ENCODE assay signal across 9 cellular contexts in the genomic region with DNA sequence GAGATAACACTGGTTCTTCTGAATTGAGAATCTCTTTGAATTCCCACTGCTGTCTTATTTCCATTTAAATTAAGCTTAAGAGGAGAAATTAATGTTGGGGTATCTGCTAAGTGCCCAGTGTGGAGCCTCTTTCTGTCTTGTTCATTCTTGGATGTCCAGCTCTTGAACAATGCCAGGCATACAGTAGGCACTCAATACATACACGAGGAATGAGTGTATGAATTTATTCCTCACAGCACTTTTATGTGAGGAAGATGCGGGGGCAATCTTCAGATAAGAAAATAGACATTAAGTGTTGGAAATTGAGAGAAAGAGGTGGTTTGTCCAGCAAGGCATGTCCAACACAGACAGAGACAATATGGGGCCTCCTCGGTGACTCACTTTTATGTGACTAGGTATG. TPM values are rescaled to one million over a fixed set of nuclear protein-coding genes. Genes with fewer than 3 reads are reported as not detected.
A peak's percentile ranks its signal among the peaks of the same experiment; 100 is the strongest.
DNase-seq lines count a peak whose midpoint lies in the region; ATAC-seq and TF ChIP-seq lines count a peak whose summit lies in the region.
"Had no signal": no experiment of that assay in that cellular context is flagged by ENCODE, and none has a peak within 500 bp of the region (broad histone marks: within the 10 kb centered on the region; RNA-seq: fewer than 3 reads in every experiment).

No MANE protein-coding gene starts in this region.

- peak overlapping the region; percentile 95 for H2BK120ac ChIP-seq in trophoblast cell (ENCODE audit: insufficient read depth, low read length, poor library complexity)

- peak overlapping the region; percentile 91 for H4K91ac ChIP-seq in trophoblast cell (ENCODE audit: low read depth, low read length)

- H2AK5ac ChIP-seq in trophoblast cell (ENCODE audit: low read length): peak overlapping the region; percentile 52

- H3K36me3 Mint-ChIP-seq in Caco-2 (ENCODE audit: insufficient read depth, unreplicated experiment): peaks cover 6% of the 10 kb centered on the region
- H3K36me3 Mint-ChIP-seq in endodermal cell (ENCODE audit: low read depth): no peaks in the 10 kb centered on the region
- no peaks in the 10 kb centered on the region for H3K36me3 Mint-ChIP-seq in endothelial cell (ENCODE audit: low read depth, unreplicated experiment)

- H3K4ac ChIP-seq in trophoblast cell (ENCODE audit: low read depth, low read length): no peak overlapping the region

- no peak overlapping the region for H3K23ac ChIP-seq in trophoblast cell (ENCODE audit: low read length)

- H4K12ac ChIP-seq in trophoblast cell (ENCODE audit: low read depth, low read length): no peak overlapping the region

- no peak overlapping the region for H3K9ac ChIP-seq in endodermal cell (ENCODE audit: extremely low read depth, low read length, poor library complexity, severe bottlenecking)
- H3K9ac ChIP-seq in trophoblast cell (ENCODE audit: low read length): no peak overlapping the region
- no peak overlapping the region for H3K9ac ChIP-seq in Karpas-422 (ENCODE audit: low read length)

- H3K9me2 ChIP-seq in Karpas-422 (replicated peaks; ENCODE audit: insufficient read depth, low read length): no peaks in the 10 kb centered on the region

- peaks cover 33% of the 10 kb centered on the region for H3K4me1 ChIP-seq in Caco-2
- peaks cover 0 to 8% (median 2%) of the 10 kb centered on the region in 4 donors for H3K4me1 ChIP-seq in Peyer's patch
- H3K4me1 ChIP-seq in endodermal cell (ENCODE audit: control insufficient read depth, insufficient read depth, low read length): no peaks in the 10 kb centered on the region
- peaks cover 18 to 22% of the 10 kb centered on the region in 2 experiments for H3K4me1 ChIP-seq in trophoblast cell (ENCODE audit: control insufficient read depth in 1 of 2, insufficient read depth in 2 of 2, low read length in 2 of 2)
- H3K4me1 ChIP-seq in Karpas-422 (ENCODE audit: low read length): no peaks in the 10 kb centered on the region

- H3K27me3 ChIP-seq in Caco-2 (replicated peaks; ENCODE audit: control insufficient read depth, insufficient read depth, low read length) (no peaks in the 10 kb centered on the region), Peyer's patch (no peaks in the 10 kb centered on the region), endodermal cell (ENCODE audit: control insufficient read depth, insufficient read depth, low read length, poor library complexity, severe bottlenecking) (peaks cover 15% of the 10 kb centered on the region), trophoblast cell (ENCODE audit: insufficient read depth, low read length) (no peaks in the 10 kb centered on the region), Karpas-422 (ENCODE audit: low read length) (no peaks in the 10 kb centered on the region)

- TF ChIP-seq CTCF in Caco-2 (IDR thresholded peaks at IDR 0.05; ENCODE audit: insufficient read depth in 1 of 2, low read depth in 1 of 2, low read length in 1 of 2, severe bottlenecking in 1 of 2, unreplicated experiment in 1 of 2): no peak
- no peak for TF ChIP-seq CTCF in Peyer's patch (IDR thresholded peaks at IDR 0.05)
- no peak for TF ChIP-seq CTCF in endodermal cell (conservative IDR thresholded peaks at IDR 0.05)
- no peak for TF ChIP-seq CTCF in endothelial cell (IDR thresholded peaks at IDR 0.05; ENCODE audit: unreplicated experiment)

- peaks cover 23% of the 10 kb centered on the region for H3K79me1 ChIP-seq in trophoblast cell (ENCODE audit: low read length)

- TF ChIP-seq POLR2A in Peyer's patch (IDR thresholded peaks at IDR 0.05): no peak

- H3K27ac ChIP-seq in Peyer's patch (peak overlapping the region in 3 of 4 donors; percentile 62 to 76 (median 66)), endodermal cell (ENCODE audit: low read depth, low read length) (no peak overlapping the region), trophoblast cell (ENCODE audit: low read depth, low read length) (peak overlapping the region; percentile 94), Karpas-422 (ENCODE audit: low read length) (no peak overlapping the region)

- peak overlapping the region; percentile 99 for H2BK12ac ChIP-seq in trophoblast cell (ENCODE audit: low read length)

- 96 to 100% methylated on average over 3 of the region's 3 CpGs for WGBS in endodermal cell (ENCODE audit: insufficient coverage in 1 of 2, insufficient read length in 1 of 2), 2 experiments
- WGBS in trophoblast cell (ENCODE audit: extremely low coverage, insufficient coverage, insufficient read length): no CpG with 5 or more reads among the region's 3 CpGs

- H3K14ac ChIP-seq in trophoblast cell (ENCODE audit: low read length): peak overlapping the region; percentile 96

- BruUV-seq in Caco-2 (replicated peaks; lab: Mats Ljungman, UMichigan): TSS peak; percentile 87

- H3K27me3 Mint-ChIP-seq in Caco-2 (ENCODE audit: insufficient read depth, unreplicated experiment) (no peaks in the 10 kb centered on the region), endodermal cell (ENCODE audit: insufficient read depth) (peaks cover 36% of the 10 kb centered on the region), endothelial cell (ENCODE audit: unreplicated experiment) (peaks cover 4% of the 10 kb centered on the region)

- H3K9me3 ChIP-seq in Caco-2 (no peaks in the 10 kb centered on the region), Peyer's patch (no peaks in the 10 kb centered on the region), endodermal cell (ENCODE audit: control insufficient read depth, low read length) (no peaks in the 10 kb centered on the region), trophoblast cell (ENCODE audit: insufficient read depth, low read depth, low read length) (peaks cover 3% of the 10 kb centered on the region), Karpas-422 (ENCODE audit: low read length) (no peaks in the 10 kb centered on the region)

- H3K9me3 Mint-ChIP-seq in Caco-2 (ENCODE audit: unreplicated experiment) (no peaks in the 10 kb centered on the region), endodermal cell (no peaks in the 10 kb centered on the region), endothelial cell (ENCODE audit: unreplicated experiment) (no peaks in the 10 kb centered on the region)

- intact Hi-C loops in Caco-2 (cut with micrococcal nuclease; ENCODE audit: unreplicated experiment): loop anchor here (1.0 kb wide), 1 partner anchor 12 kb away; a partner anchor contains a TSS

- CTCF ChIA-PET in Caco-2 (lab: Charles Lee): interaction anchor here (0.5 to 1.6 kb wide), 3 partner anchors 11 to 166 kb away, joined by 3 to 9 read pairs (median 5); a partner anchor contains a TSS

- peak overlapping the region; percentile 36 for H4K8ac ChIP-seq in trophoblast cell (ENCODE audit: low read depth, low read length)

- H4K20me1 ChIP-seq in Karpas-422 (ENCODE audit: insufficient read depth, low read depth, low read length): no peaks in the 10 kb centered on the region

- ATAC-seq in HG02763 (IDR thresholded peaks at IDR 0.05; ENCODE audit: unreplicated experiment): no peak

- H3K36me3 ChIP-seq in Caco-2 (ENCODE audit: control insufficient read depth, insufficient read depth, low read length): no peaks in the 10 kb centered on the region
- H3K36me3 ChIP-seq in Peyer's patch: no peaks in the 10 kb centered on the region
- no peaks in the 10 kb centered on the region for H3K36me3 ChIP-seq in endodermal cell (ENCODE audit: control insufficient read depth, insufficient read depth, low read length)
- no peaks in the 10 kb centered on the region for H3K36me3 ChIP-seq in trophoblast cell (ENCODE audit: control insufficient read depth in 1 of 2, insufficient read depth in 2 of 2, low read length in 2 of 2)
- no peaks in the 10 kb centered on the region for H3K36me3 ChIP-seq in Karpas-422 (ENCODE audit: insufficient read depth, low read length)

- POLR2A ChIA-PET in Caco-2 (lab: Charles Lee): interaction anchor here (0.7 to 1.5 kb wide), 2 partner anchors 12 to 38 kb away, joined by 3 to 9 read pairs; a partner anchor contains a TSS

- H3K4me3 Mint-ChIP-seq in Caco-2 (ENCODE audit: unreplicated experiment) (no peak overlapping the region), endodermal cell (no peak overlapping the region), endothelial cell (ENCODE audit: unreplicated experiment) (no peak overlapping the region)

- H2AFZ ChIP-seq in trophoblast cell (ENCODE audit: insufficient read depth, low read length, poor library complexity) (no peak overlapping the region), Karpas-422 (ENCODE audit: low read length) (no peak overlapping the region)

- DNase-seq in Caco-2 (no peak), Peyer's patch (no peak), endodermal cell (peak; percentile 7), trophoblast cell (peak in 1 of 2 donors; percentile 46), Karpas-422 (no peak), endothelial cell (ENCODE audit: low spot score) (no peak), D341Med (ENCODE audit: low spot score) (no peak)
- DNase-seq: nucleus accumbens had no signal

- H3K4me3 ChIP-seq in Caco-2 (ENCODE audit: low read depth, low read length) (no peak overlapping the region), Peyer's patch (no peak overlapping the region), endodermal cell (ENCODE audit: low read length) (no peak overlapping the region), trophoblast cell (ENCODE audit: low read depth, low read length) (no peak overlapping the region), Karpas-422 (ENCODE audit: low read length) (no peak overlapping the region)

- H3K4me1 Mint-ChIP-seq in Caco-2 (ENCODE audit: low read depth, unreplicated experiment): peaks cover 49% of the 10 kb centered on the region
- peaks cover 14% of the 10 kb centered on the region for H3K4me1 Mint-ChIP-seq in endodermal cell
- H3K4me1 Mint-ChIP-seq in endothelial cell (ENCODE audit: unreplicated experiment): peaks cover 10% of the 10 kb centered on the region

- H2BK5ac ChIP-seq in trophoblast cell (ENCODE audit: low read depth, low read length, poor library complexity): peak overlapping the region; percentile 95

- H3K4me2 ChIP-seq in trophoblast cell (ENCODE audit: low read length) (no peak overlapping the region), Karpas-422 (ENCODE audit: low read depth, low read length, poor library complexity, severe bottlenecking) (no peak overlapping the region)

- H3K79me2 ChIP-seq in trophoblast cell (ENCODE audit: control insufficient read depth, insufficient read depth, low read length, poor library complexity): peaks cover 2% of the 10 kb centered on the region
- no peaks in the 10 kb centered on the region for H3K79me2 ChIP-seq in Karpas-422 (ENCODE audit: low read length)

- peak overlapping the region; percentile 85 for H3K27ac Mint-ChIP-seq in Caco-2 (ENCODE audit: unreplicated experiment)
- no peak overlapping the region for H3K27ac Mint-ChIP-seq in endodermal cell
- no peak overlapping the region for H3K27ac Mint-ChIP-seq in endothelial cell (ENCODE audit: unreplicated experiment)

- H3K18ac ChIP-seq in trophoblast cell (ENCODE audit: low read length): no peak overlapping the region

RNA-seq across cellular contexts. Expression of a gene that starts 11.8 kb away (rescaled TPM):
- total RNA-seq in Caco-2 (2022) (21.8 and 25.8 TPM in 2 replicates), Peyer's patch (10 to 100 TPM in 3 of 4 donors, 1 to 10 TPM in 1; 10.0 to 38.0 (median 17.2) TPM), endodermal cell (10 to 100 TPM; 12.6 to 24.0 TPM), endothelial cell (ENCODE audit: unreplicated experiment) (1.8 TPM)
- 26.0 TPM for polyA plus RNA-seq in endodermal cell (2013, experiment 1 of 2)
- 20.3 TPM for polyA plus RNA-seq in endodermal cell (2013, experiment 2 of 2)
- 120 and 125 TPM in 2 replicates for polyA plus RNA-seq in trophoblast cell (2013)
- 4.1 and 8.0 TPM in 2 replicates for total RNA-seq in Karpas-422 (2014; rRNA removed; shearing (Covaris generic); ENCODE audit: low replicate concordance)

Comparison
In these comparisons a context has a peak if more than half of its experiments do, and no peak if none do; other contexts are left out.
1. H3K27ac ChIP-seq: peak in Peyer's patch (3 of 4) and trophoblast cell (single experiment); none in endodermal cell (single experiment) and Karpas-422 (single experiment).